In the genomic region with DNA sequence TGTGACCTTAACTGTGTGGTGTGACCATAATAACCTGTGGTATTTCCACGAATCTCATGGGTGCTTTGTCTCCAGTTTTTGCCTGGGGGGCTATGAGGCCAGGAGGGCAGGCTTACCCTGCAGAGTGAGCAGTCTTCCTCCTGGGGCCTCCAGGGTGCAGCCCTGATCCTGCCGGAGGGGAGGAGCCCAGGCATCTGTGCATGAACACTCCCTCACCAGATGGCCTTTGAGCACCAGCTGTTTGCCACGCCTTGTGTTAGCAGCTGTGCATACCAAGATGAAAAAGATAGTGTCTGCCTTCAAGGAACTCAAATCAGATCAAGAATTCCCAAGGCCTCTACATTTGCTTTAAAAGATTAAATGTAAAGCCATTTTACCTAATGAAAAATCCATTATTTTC, we compare ENCODE assay signal across 9 cellular contexts.
DNase-seq lines count a peak whose midpoint lies in the region; ATAC-seq and TF ChIP-seq lines count a peak whose summit lies in the region.
"Had no signal": no experiment of that assay in that cellular context is flagged by ENCODE, and none has a peak within 500 bp of the region (broad histone marks: within the 10 kb centered on the region; RNA-seq: fewer than 3 reads in every experiment).

No MANE protein-coding gene starts in this region.

- intact Hi-C loops in CD4-positive, alpha-beta memory T cell (cut with micrococcal nuclease) = no loop called here
- intact Hi-C loops in colonic mucosa (cut with DNase I) = no loop called here

- H3K36me3 Mint-ChIP-seq in CD4-positive, alpha-beta memory T cell = peaks cover 11 to 59% of the 10 kb centered on the region in 2 donors
- H3K36me3 Mint-ChIP-seq in nephron (ENCODE audit: low read depth) = peaks cover 9% of the 10 kb centered on the region

- H3K36me3 ChIP-seq in CD4-positive, alpha-beta memory T cell (ENCODE audit: insufficient read depth, low read length) = no peaks in the 10 kb centered on the region
- H3K36me3 ChIP-seq in colonic mucosa = no peaks in the 10 kb centered on the region

- POLR2A ChIA-PET in CD4-positive, alpha-beta memory T cell (lab: Charles Lee; ENCODE audit: partially characterized antibody) = interaction anchor here (1.0 kb wide), 1 partner anchor 51 kb away, joined by 3 read pairs; no protein-coding TSS in a partner anchor

- peaks cover 31% of the 10 kb centered on the region for H3K4me1 ChIP-seq in CD4-positive, alpha-beta memory T cell (ENCODE audit: insufficient read depth, low read length)
- H3K4me1 ChIP-seq in colonic mucosa = peaks cover 36% of the 10 kb centered on the region

- no peaks in the 10 kb centered on the region for H3K27me3 ChIP-seq in CD4-positive, alpha-beta memory T cell (ENCODE audit: insufficient read depth, low read length)
- no peaks in the 10 kb centered on the region for H3K27me3 ChIP-seq in colonic mucosa

- TF ChIP-seq CTCF in colonic mucosa (IDR thresholded peaks at IDR 0.05) = no peak
- TF ChIP-seq CTCF in nephron (IDR thresholded peaks at IDR 0.05; ENCODE audit: unreplicated experiment in 3 of 3) = no peak

- H3K4me1 Mint-ChIP-seq in CD4-positive, alpha-beta memory T cell = peaks cover 51 to 85% (median 65%) of the 10 kb centered on the region in 4 donors
- peaks cover 80% of the 10 kb centered on the region for H3K4me1 Mint-ChIP-seq in nephron

- no peak overlapping the region for H3K4me3 ChIP-seq in CD4-positive, alpha-beta memory T cell (ENCODE audit: low read length in 2 of 2)
- H3K4me3 ChIP-seq in colonic mucosa = no peak overlapping the region

- no peaks in the 10 kb centered on the region for H3K9me3 ChIP-seq in CD4-positive, alpha-beta memory T cell (ENCODE audit: control insufficient read depth in 1 of 2, low read length in 2 of 2)
- no peaks in the 10 kb centered on the region for H3K9me3 ChIP-seq in colonic mucosa

- no peaks in the 10 kb centered on the region for H3K27me3 Mint-ChIP-seq in CD4-positive, alpha-beta memory T cell
- H3K27me3 Mint-ChIP-seq in nephron (ENCODE audit: low read depth) = no peaks in the 10 kb centered on the region

- H3K27ac Mint-ChIP-seq in CD4-positive, alpha-beta memory T cell = peak overlapping the region; percentile 15 to 85 (median 62)
- peak overlapping the region; percentile 78 to 92 (median 90) for H3K27ac Mint-ChIP-seq in nephron

- ATAC-seq in GM21390 (IDR thresholded peaks at IDR 0.05; ENCODE audit: unreplicated experiment) = peak; percentile 64
- ATAC-seq in GM19452 (IDR thresholded peaks at IDR 0.05; ENCODE audit: unreplicated experiment) = no peak
- no peak for ATAC-seq in HG02885 (IDR thresholded peaks at IDR 0.05; ENCODE audit: poor library complexity, unreplicated experiment)

- H3K9ac ChIP-seq in colonic mucosa (ENCODE audit: low read depth in 2 of 2, low read length in 2 of 2) = no peak overlapping the region

- CTCF ChIA-PET in CD4-positive, alpha-beta memory T cell (lab: Charles Lee; ENCODE audit: partially characterized antibody) = interaction anchor here (0.8 to 1.9 kb wide), 5 partner anchors 14 to 211 kb away, joined by 3 to 8 read pairs (median 4); no protein-coding TSS in a partner anchor

- no peak for DNase-seq in CD4-positive, alpha-beta memory T cell
- DNase-seq in NCI-H510A (lab: John Stamatoyannopoulos, UW) (peak; percentile 72), colonic mucosa (peak; percentile 92), NCI-H1105 treated with DMSO at 0.1 percent for 48 hours (lab: John Stamatoyannopoulos, UW) (no peak)
- DNase-seq: right cardiac atrium had no signal

- no peak overlapping the region for H3K4me3 Mint-ChIP-seq in CD4-positive, alpha-beta memory T cell
- peak overlapping the region in 1 of 3 experiments; percentile 68 for H3K4me3 Mint-ChIP-seq in nephron

- H3K9me3 Mint-ChIP-seq in CD4-positive, alpha-beta memory T cell = no peaks in the 10 kb centered on the region
- no peaks in the 10 kb centered on the region for H3K9me3 Mint-ChIP-seq in nephron

- H3K27ac ChIP-seq in CD4-positive, alpha-beta memory T cell (ENCODE audit: low read depth, low read length) = no peak overlapping the region
- peak overlapping the region; percentile 39 for H3K27ac ChIP-seq in colonic mucosa

Comparison
In these comparisons a context has a peak if more than half of its experiments do, and no peak if none do; other contexts are left out.
1. DNase-seq: peak in NCI-H510A (single experiment) and colonic mucosa (single experiment); none in CD4-positive, alpha-beta memory T cell (0 of 5) and NCI-H1105 treated with DMSO at 0.1 percent for 48 hours (single experiment).